ENCODE assay signal across 19 cellular contexts in genomic region chr20:53274365-53274764, GRCh38.
DNase-seq lines count a peak whose midpoint lies in the region; ATAC-seq, FAIRE-seq and TF ChIP-seq lines count a peak whose summit lies in the region.
"Had no signal": no experiment of that assay in that cellular context is flagged by ENCODE, and none has a peak within 500 bp of the region (broad histone marks: within the 10 kb centered on the region; RNA-seq: fewer than 3 reads in every experiment).

No MANE protein-coding gene starts in this region.

- no peak overlapping the region for H2BK20ac ChIP-seq in H9 (ENCODE audit: low read depth, low read length, poor library complexity, severe bottlenecking)

- no peak overlapping the region for H2BK15ac ChIP-seq in H9 (ENCODE audit: low read depth, low read length)

- no peak overlapping the region for H2BK12ac ChIP-seq in H9 (ENCODE audit: insufficient read length, low read depth, low read length)

- H3K27me3 ChIP-seq in GM23338 (ENCODE audit: insufficient read depth) = no peaks in the 10 kb centered on the region
- no peaks in the 10 kb centered on the region for H3K27me3 ChIP-seq in H9 (ENCODE audit: insufficient read depth, low read length)
- H3K27me3 ChIP-seq: BE2C had no signal

- 0 out of 2 replicates have a peak, but pooled peaks have one; percentile 22 for TF ChIP-seq CTCF in VCaP (conservative IDR thresholded peaks at IDR 0.05)
- TF ChIP-seq CTCF in GM23338 (conservative IDR thresholded peaks at IDR 0.05; ENCODE audit: low read depth in 2 of 2) = no peak
- TF ChIP-seq CTCF in H9 (conservative IDR thresholded peaks at IDR 0.05) = no peak

- no peak overlapping the region for H3K4me2 ChIP-seq in GM23338
- H3K4me2 ChIP-seq in H9 (ENCODE audit: insufficient read depth, insufficient read length, low read length) = no peak overlapping the region

- H3K79me1 ChIP-seq in H9 (ENCODE audit: insufficient read depth, low read depth, low read length, poor library complexity, severe bottlenecking) = no peaks in the 10 kb centered on the region

- no peak overlapping the region for H3K4me3 ChIP-seq in GM23338
- H3K4me3 ChIP-seq: GM23248 had no signal

- H3K56ac ChIP-seq in H9 (ENCODE audit: insufficient read length, low read depth, low read length) = no peak overlapping the region

- DNase-seq in HTR-8/SVneo (ENCODE audit: insufficient read length, low spot score) (no peak), left lobe of liver (ENCODE audit: low spot score) (no peak), GM23338 (ENCODE audit: low spot score) (no peak), globus pallidus (ENCODE audit: low spot score) (no peak), H9 (no peak)
- DNase-seq: ACHN; BE2C; C1 segment of cervical spinal cord; CD4-positive, CD25-positive, alpha-beta regulatory T cell; CD8-positive, alpha-beta memory T cell; COR-L47; GM23248; H7; KBM-7 had no signal

- no peaks in the 10 kb centered on the region for H3K4me1 ChIP-seq in GM23338 (ENCODE audit: insufficient read depth)
- peaks cover 2% of the 10 kb centered on the region; the same call in 1 of the 2 replicates for H3K4me1 ChIP-seq in H9 (ENCODE audit: insufficient read depth, low read length)
- H3K4me1 ChIP-seq: BE2C had no signal

- H3K36me3 Mint-ChIP-seq in GM23338 (ENCODE audit: low read depth) = no peaks in the 10 kb centered on the region
- H3K36me3 Mint-ChIP-seq in H9 (ENCODE audit: insufficient read depth in 1 of 3, low read depth in 3 of 3) = no peaks in the 10 kb centered on the region
- H3K36me3 Mint-ChIP-seq: CD8-positive, alpha-beta memory T cell had no signal

- no peak overlapping the region for H3K23ac ChIP-seq in H9 (ENCODE audit: insufficient read length, low read depth, low read length)

- H3K9me3 ChIP-seq in H9 (ENCODE audit: control insufficient read depth, low read depth, low read length) = no peaks in the 10 kb centered on the region
- H3K9me3 ChIP-seq: BE2C had no signal

- peaks cover 5% of the 10 kb centered on the region; the same call in 1 of the 2 replicates for H3K9me2 ChIP-seq in GM23338 (ENCODE audit: insufficient read depth)

- H3K9me3 Mint-ChIP-seq in GM23338 = no peaks in the 10 kb centered on the region; the same call in 2 of the 3 replicates
- 0 out of 5 replicates have a peak, but pooled peaks cover 0 to under 1% of the 10 kb centered on the region in 2 experiments for H3K9me3 Mint-ChIP-seq in H9
- H3K9me3 Mint-ChIP-seq: CD8-positive, alpha-beta memory T cell had no signal

- no peak overlapping the region for H3K9ac ChIP-seq in H9 (ENCODE audit: extremely low read depth, insufficient read length, low read length)
- H3K9ac ChIP-seq: GM23248 had no signal

- H3T11ph ChIP-seq in H9 (ENCODE audit: low read length) = no peak overlapping the region

- no peak overlapping the region for H2BK120ac ChIP-seq in H9 (ENCODE audit: low read depth, low read length, poor library complexity, severe bottlenecking)

- no peaks in the 10 kb centered on the region for H3K23me2 ChIP-seq in H9 (ENCODE audit: insufficient read length, low read depth, low read length, poor library complexity, severe bottlenecking)

- H3F3A ChIP-seq in GM23338 (replicated peaks; ENCODE audit: low read depth) = no peaks in the 10 kb centered on the region

- H3K27ac Mint-ChIP-seq in GM23338 (no peak overlapping the region), H9 (no peak overlapping the region)
- H3K27ac Mint-ChIP-seq: CD4-positive, CD25-positive, alpha-beta regulatory T cell; CD8-positive, alpha-beta memory T cell had no signal

- H3K18ac ChIP-seq in H9 (ENCODE audit: insufficient read length, low read depth, low read length) = no peak overlapping the region

- no peak overlapping the region for H4K8ac ChIP-seq in H9 (replicated peaks; ENCODE audit: insufficient read length, low read depth, low read length)

- no peak overlapping the region for H3K4ac ChIP-seq in H9 (ENCODE audit: low read depth, low read length)

- no peaks in the 10 kb centered on the region for H3K79me2 ChIP-seq in GM23338 (replicated peaks; ENCODE audit: insufficient read depth)
- no peaks in the 10 kb centered on the region for H3K79me2 ChIP-seq in H9 (ENCODE audit: insufficient read depth, low read length)

- no peak overlapping the region for H4K5ac ChIP-seq in H9 (ENCODE audit: insufficient read length, low read depth, low read length)

- H2BK5ac ChIP-seq in H9 (ENCODE audit: insufficient read length, low read length) = no peak overlapping the region

- H3K14ac ChIP-seq in H9 (ENCODE audit: insufficient read depth, low read length) = no peak overlapping the region

- ATAC-seq in left lobe of liver (peak; percentile 62), GM23338 (no peak)

- no peak overlapping the region for H3K27ac ChIP-seq in VCaP
- H3K27ac ChIP-seq in GM23338 (ENCODE audit: low read depth) = no peak overlapping the region
- no peak overlapping the region for H3K27ac ChIP-seq in H9 (ENCODE audit: insufficient read length, low read depth, low read length)
- H3K27ac ChIP-seq: GM23248 had no signal

- no peaks in the 10 kb centered on the region for H3K36me3 ChIP-seq in GM23338 (ENCODE audit: insufficient read depth)
- H3K36me3 ChIP-seq: BE2C had no signal

- no peak overlapping the region for H2AFZ ChIP-seq in GM23338
- no peak overlapping the region for H2AFZ ChIP-seq in H9 (ENCODE audit: low read length)
- H2AFZ ChIP-seq: GM23248 had no signal

- no peak overlapping the region for H2AK5ac ChIP-seq in H9 (ENCODE audit: insufficient read length, low read length)

- no peak overlapping the region for H4K91ac ChIP-seq in H9 (ENCODE audit: insufficient read length, low read depth, low read length)

- H3K4me3 Mint-ChIP-seq in GM23338 = no peak overlapping the region
- no peak overlapping the region for H3K4me3 Mint-ChIP-seq in H9
- H3K4me3 Mint-ChIP-seq: CD4-positive, CD25-positive, alpha-beta regulatory T cell; CD8-positive, alpha-beta memory T cell had no signal

- H3K4me1 Mint-ChIP-seq in GM23338 (no peaks in the 10 kb centered on the region), H9 (peaks cover 2 to 4% of the 10 kb centered on the region in 2 experiments; a peak in 1 of 4 replicates)
- H3K4me1 Mint-ChIP-seq: CD4-positive, CD25-positive, alpha-beta regulatory T cell; CD8-positive, alpha-beta memory T cell had no signal

- H3K27me3 Mint-ChIP-seq in GM23338 (ENCODE audit: insufficient read depth, low read depth, poor library complexity) (no peaks in the 10 kb centered on the region), H9 (ENCODE audit: low read depth) (no peaks in the 10 kb centered on the region; the same call in none of the 2 replicates)
- H3K27me3 Mint-ChIP-seq: CD4-positive, CD25-positive, alpha-beta regulatory T cell had no signal

- H4K20me1 ChIP-seq in GM23338 (replicated peaks; ENCODE audit: insufficient read depth) (no peaks in the 10 kb centered on the region), H9 (ENCODE audit: control insufficient read depth, insufficient read depth, insufficient read length) (no peaks in the 10 kb centered on the region)

- WGBS in H9 (ENCODE audit: extremely low coverage, insufficient read length, low lambda C conversion rate) = no CpG with 5 or more reads among the region's 5 CpGs

- peak; percentile 46 for FAIRE-seq in HTR-8/SVneo (lab: Jason Lieb, UNC)
- FAIRE-seq: D721Med, G401.6, GM12892, GM18507 had no signal

TF ChIP-seq in GM23338, 12 proteins besides CTCF, POLR2A, EP300 and RAD21 (continues in another document):
- no peak for TF ChIP-seq ETS1 (IDR thresholded peaks at IDR 0.05)
- TF ChIP-seq ZNF114 (CRISPR knock-in tag; IDR thresholded peaks at IDR 0.05) = no peak
- TF ChIP-seq POLR2AphosphoS5 (IDR thresholded peaks at IDR 0.05; ENCODE audit: low read depth) = no peak
- TF ChIP-seq STAT1 (IDR thresholded peaks at IDR 0.05; ENCODE audit: unreplicated experiment) = no peak
